Comparison of ENCODE assay signal across 8 cellular contexts in the genomic region with DNA sequence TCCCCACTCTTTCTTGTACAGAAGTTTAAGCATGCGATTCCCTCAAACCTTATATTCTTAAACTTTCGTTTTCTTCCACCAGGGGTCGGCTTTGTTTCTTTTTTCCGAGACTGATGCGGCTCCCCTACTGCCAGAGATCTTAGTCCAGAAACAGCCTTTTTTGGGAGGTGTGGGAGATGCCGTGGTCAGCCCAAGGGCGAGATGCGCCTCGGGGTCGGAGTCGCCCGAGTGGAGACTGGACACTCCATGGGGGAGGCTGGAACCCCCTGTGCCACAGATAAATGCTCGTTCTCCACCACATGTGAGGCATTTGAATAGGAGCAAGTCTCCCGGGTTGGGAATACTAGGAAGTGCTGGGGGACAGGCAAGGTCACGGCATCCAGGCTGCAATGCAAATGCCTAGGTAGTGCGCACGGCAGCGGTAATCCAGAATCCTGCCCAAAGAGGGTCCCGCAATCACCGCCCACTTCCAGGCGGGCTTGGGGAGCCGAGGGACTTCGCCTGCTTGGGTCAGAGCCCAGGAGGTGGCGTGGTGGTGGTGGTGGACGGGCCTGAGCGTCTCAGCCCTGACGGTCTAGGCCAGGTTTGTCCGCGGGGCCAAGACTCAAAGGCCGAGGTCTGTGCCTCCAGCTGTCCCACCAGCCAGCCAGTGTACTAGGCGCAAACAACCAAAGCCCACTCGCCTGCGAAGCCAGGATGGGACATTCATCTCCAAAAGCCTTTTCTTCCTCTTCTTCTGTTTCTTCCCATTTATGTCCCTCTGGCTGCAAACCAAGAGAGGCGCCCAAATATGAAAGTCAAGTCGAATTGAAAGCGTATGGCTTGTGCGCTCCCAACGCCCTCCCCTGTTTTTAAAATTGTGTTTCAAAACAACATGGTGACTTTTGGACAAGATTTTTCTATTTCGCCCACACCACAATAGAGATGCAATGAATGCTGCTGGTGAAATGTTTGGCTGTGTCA. TPM values are rescaled to one million over a fixed set of nuclear protein-coding genes. Genes with fewer than 3 reads are reported as not detected.
DNase-seq lines count a peak whose midpoint lies in the region; ATAC-seq and TF ChIP-seq lines count a peak whose summit lies in the region.

No MANE protein-coding gene starts in this region.

- TF ChIP-seq POLR2A in transverse colon (IDR thresholded peaks at IDR 0.05): no peak

- peaks cover 43% of the 10 kb centered on the region for H3K4me1 ChIP-seq in lower lobe of right lung
- peaks cover 22 to 49% (median 40%) of the 10 kb centered on the region in 4 donors for H3K4me1 ChIP-seq in transverse colon

- H3K27me3 ChIP-seq in lower lobe of right lung (ENCODE audit: low read depth) (peaks cover 82% of the 10 kb centered on the region), transverse colon (peaks cover 99% of the 10 kb centered on the region)

- H3K27ac ChIP-seq in RWPE1 (no peak overlapping the region), lower lobe of right lung (no peak overlapping the region), transverse colon (no peak overlapping the region)

- POLR2A ChIA-PET in RWPE1 (lab: Yijun Ruan, JAX; ENCODE audit: low non-redundant PET): no interaction called here

- H3K4me3 ChIP-seq in lower lobe of right lung (peak overlapping the region; percentile 54), transverse colon (peak overlapping the region in 1 of 4 donors; percentile 19)

- H3K9me3 ChIP-seq in lower lobe of right lung (no peaks in the 10 kb centered on the region), transverse colon (no peaks in the 10 kb centered on the region)

- ATAC-seq in lower lobe of right lung (peak in 1 of 2 donors; percentile 43), GM21390 (IDR thresholded peaks at IDR 0.05; ENCODE audit: unreplicated experiment) (no peak)

- intact Hi-C loops in lower lobe of right lung (cut with DNase I) (loop anchor here (10.0 kb wide), 1 partner anchor 381 kb away; no protein-coding TSS in a partner anchor), transverse colon (cut with DNase I; ENCODE audit: low total_unique reads) (loop anchor here (2.0 to 10.0 kb wide), 2 partner anchors 381 to 413 kb away; no protein-coding TSS in a partner anchor)

- DNase-seq in NCI-H1092 treated with DMSO at 0.1 percent for 48 hours (lab: John Stamatoyannopoulos, UW) (peak; percentile 6), NCI-H1092 (lab: John Stamatoyannopoulos, UW) (no peak), HuH-7 (ENCODE audit: low spot score) (peak; percentile 85), RWPE1 (ENCODE audit: low spot score) (peak; percentile 75), dermis blood vessel endothelial cell (peak; percentile 71), lower lobe of right lung (peak; percentile 46), transverse colon (no peak)

- H3K36me3 ChIP-seq in lower lobe of right lung (no peaks in the 10 kb centered on the region), transverse colon (no peaks in the 10 kb centered on the region)

- in situ Hi-C loops in transverse colon (cut with MboI; ENCODE audit: low pct_ligation_motif_present in 1 of 4, low pct_unique_long_range_greater_than_20kb in 1 of 4, low sequenced_read_pairs in 3 of 4): loop anchor here (10.0 to 25.0 kb wide), 3 partner anchors 373 to 411 kb away; no protein-coding TSS in a partner anchor

- 25 to 28% methylated on average over 10 to 39 of the region's 39 CpGs for WGBS in transverse colon (ENCODE audit: low coverage in 1 of 2), 2 donors

- TF ChIP-seq CTCF in RWPE1 (conservative IDR thresholded peaks at IDR 0.05; ENCODE audit: low read depth) (peak; percentile 51), lower lobe of right lung (IDR thresholded peaks at IDR 0.05) (peak; percentile 47), transverse colon (IDR thresholded peaks at IDR 0.05) (peak; percentile 46 to 61 (median 48))

- CTCF ChIA-PET in RWPE1 (lab: Yijun Ruan, JAX): interaction anchor here (0.8 to 1.4 kb wide), 4 partner anchors 15 to 379 kb away, joined by 3 to 5 read pairs (median 4); a partner anchor contains a TSS

- TF ChIP-seq EP300 in transverse colon (IDR thresholded peaks at IDR 0.05; ENCODE audit: low read depth): no peak

RNA-seq across cellular contexts. Expression of a gene that starts 39.3 kb away (rescaled TPM):
- total RNA-seq in dermis blood vessel endothelial cell (31.1 and 37.1 TPM in 2 replicates), lower lobe of right lung (63.8 TPM), transverse colon (100 to 1,000 TPM in 1 of 4 donors, 10 to 100 TPM in 3; 26.3 to 327 (median 58.4) TPM)

RNA-seq across cellular contexts. Expression of a gene that starts 52.0 kb away (rescaled TPM):
- total RNA-seq in dermis blood vessel endothelial cell (not detected in 2 replicates), lower lobe of right lung (not detected), transverse colon (not detected)

Comparison
In these comparisons a context has a peak if more than half of its experiments do, and no peak if none do; other contexts are left out.
1. DNase-seq: peak in NCI-H1092 treated with DMSO at 0.1 percent for 48 hours (single experiment), HuH-7 (single experiment), RWPE1 (single experiment), dermis blood vessel endothelial cell (single experiment) and lower lobe of right lung (single experiment); none in NCI-H1092 (single experiment) and transverse colon (single experiment).
2. Peak in every context shown above with its lines, with median percentiles within 50 percentile points of each other: CTCF ChIP-seq.